9 cellular contexts compared by ENCODE assay signal in the genomic region with DNA sequence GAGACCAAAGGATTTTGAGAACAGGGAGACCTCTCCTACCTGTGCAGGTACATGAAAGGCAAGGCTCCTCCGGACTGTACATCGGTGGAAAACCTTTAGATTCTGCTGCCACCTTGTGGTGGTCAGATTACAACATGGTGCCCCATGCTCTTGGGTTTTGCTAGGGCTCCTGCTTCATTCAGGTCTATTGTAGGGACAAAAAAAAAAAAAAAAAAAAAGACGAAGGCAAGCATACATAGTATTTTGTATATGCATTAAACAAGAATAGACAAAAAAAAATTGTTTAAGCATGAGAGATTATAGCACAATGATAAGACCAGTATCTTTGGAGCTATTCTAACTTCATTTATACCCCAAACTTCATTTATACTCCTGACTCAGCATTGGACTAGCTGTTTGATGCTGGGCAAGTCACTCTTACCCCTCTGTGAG. TPM values are rescaled to one million over a fixed set of nuclear protein-coding genes. Genes with fewer than 3 reads are reported as not detected.
A peak's percentile ranks its signal among the peaks of the same experiment; 100 is the strongest.
DNase-seq lines count a peak whose midpoint lies in the region; ATAC-seq lines count a peak whose summit lies in the region.
"Had no signal": no experiment of that assay in that cellular context is flagged by ENCODE, and none has a peak within 500 bp of the region (broad histone marks: within the 10 kb centered on the region; RNA-seq: fewer than 3 reads in every experiment).

No MANE protein-coding gene starts in this region.

- H2BK5ac ChIP-seq in mesenchymal stem cell (ENCODE audit: low read depth, low read length, poor library complexity, severe bottlenecking), result no peak overlapping the region

- 0% methylated on average over 2 of the region's 3 CpGs for WGBS in mesenchymal stem cell

- no peak overlapping the region for H2BK15ac ChIP-seq in mesenchymal stem cell (ENCODE audit: low read depth, poor library complexity, severe bottlenecking)

- peak; percentile 60 for ATAC-seq in HG03045 (IDR thresholded peaks at IDR 0.05; ENCODE audit: unreplicated experiment)

- POLR2A ChIA-PET in activated CD4-positive, alpha-beta T cell treated with anti-CD3 and anti-CD28 coated beads, Interleukin-2, amount 10 ng/mL, durations not matched to agents 7 days and 5 days (lab: Charles Lee), result no interaction called here

- H3K9ac ChIP-seq in mesenchymal stem cell (ENCODE audit: low read length), result no peak overlapping the region

- no peaks in the 10 kb centered on the region for H3K79me1 ChIP-seq in mesenchymal stem cell (replicated peaks; ENCODE audit: low read length, poor library complexity, severe bottlenecking)

- H3K18ac ChIP-seq in mesenchymal stem cell (ENCODE audit: low read depth in 1 of 2, low read length in 2 of 2), result no peak overlapping the region

- H3K4me3 ChIP-seq in mesenchymal stem cell (ENCODE audit: insufficient read depth in 1 of 2, low read depth in 1 of 2, low read length in 2 of 2), result no peak overlapping the region
- H3K4me3 ChIP-seq: skin epidermis had no signal

- H3K4me1 Mint-ChIP-seq in activated CD4-positive, alpha-beta T cell treated with anti-CD3 and anti-CD28 coated beads, Interleukin-2, amount 10 ng/mL, durations not matched to agents 7 days and 5 days, result peaks cover 11% of the 10 kb centered on the region

- peaks cover 43 to 57% of the 10 kb centered on the region in 2 experiments for H3K27me3 ChIP-seq in mesenchymal stem cell (ENCODE audit: control insufficient read depth in 1 of 2, insufficient read depth in 1 of 2, low read length in 2 of 2)

- H3K4me1 ChIP-seq in mesenchymal stem cell (ENCODE audit: control insufficient read depth, insufficient read depth, low read depth, low read length), result peaks cover 10% of the 10 kb centered on the region

- H4K8ac ChIP-seq in mesenchymal stem cell (ENCODE audit: low read length), result no peak overlapping the region

- H3K9me3 Mint-ChIP-seq in activated CD4-positive, alpha-beta T cell treated with anti-CD3 and anti-CD28 coated beads, Interleukin-2, amount 10 ng/mL, durations not matched to agents 7 days and 5 days, result no peaks in the 10 kb centered on the region

- H2BK120ac ChIP-seq in mesenchymal stem cell (ENCODE audit: low read depth, low read length), result no peak overlapping the region

- H3K27me3 Mint-ChIP-seq in activated CD4-positive, alpha-beta T cell treated with anti-CD3 and anti-CD28 coated beads, Interleukin-2, amount 10 ng/mL, durations not matched to agents 7 days and 5 days, result peaks cover 51% of the 10 kb centered on the region

- no peak overlapping the region for H4K91ac ChIP-seq in mesenchymal stem cell (ENCODE audit: low read length)

- H3K36me3 ChIP-seq in mesenchymal stem cell (ENCODE audit: control insufficient read depth in 1 of 2, insufficient read depth in 2 of 2, low read depth in 1 of 2, low read length in 2 of 2), result no peaks in the 10 kb centered on the region

- no peak overlapping the region for H3K4me3 Mint-ChIP-seq in activated CD4-positive, alpha-beta T cell treated with anti-CD3 and anti-CD28 coated beads, Interleukin-2, amount 10 ng/mL, durations not matched to agents 7 days and 5 days

- H2AK5ac ChIP-seq in mesenchymal stem cell (ENCODE audit: low read length, severe bottlenecking), result no peak overlapping the region

- H3K9me3 ChIP-seq in mesenchymal stem cell (ENCODE audit: control insufficient read depth, low read length), result no peaks in the 10 kb centered on the region

- no peak overlapping the region for H3K14ac ChIP-seq in mesenchymal stem cell (ENCODE audit: low read length in 2 of 2)

- no peak overlapping the region for H3K27ac Mint-ChIP-seq in activated CD4-positive, alpha-beta T cell treated with anti-CD3 and anti-CD28 coated beads, Interleukin-2, amount 10 ng/mL, durations not matched to agents 7 days and 5 days

- no peak overlapping the region for H3K4me2 ChIP-seq in mesenchymal stem cell (ENCODE audit: low read length, poor library complexity, severe bottlenecking)

- DNase-seq in NOMO-1 (lab: John Stamatoyannopoulos, UW; ENCODE audit: unreplicated experiment in 2 of 2) (peak; percentile 3 to 20), NOMO-1 treated with dmso at 0.1 percent for 144 hours (lab: John Stamatoyannopoulos, UW; ENCODE audit: unreplicated experiment) (no peak), NCI-H2227 treated with DMSO at 0.1 percent for 48 hours (lab: John Stamatoyannopoulos, UW) (peak; percentile 24), dermis microvascular lymphatic vessel endothelial cell (ENCODE audit: low read depth in 2 of 2) (peak; percentile 57 to 74), mesenchymal stem cell (peak; percentile 64)
- peak; percentile 73 for DNase-seq in activated CD4-positive, alpha-beta T cell treated with anti-CD3 and anti-CD28 coated beads, Interleukin-2, amount 10 ng/mL, durations not matched to agents 7 days and 5 days
- peak; percentile 14 to 37 for DNase-seq in stimulated activated CD8-positive, alpha-beta memory T cell treated with anti-CD3 and anti-CD28 coated beads, Interleukin-7, amount 100 ng/mL, for 1 hour (ENCODE audit: low read depth in 2 of 2)

- H2AFZ ChIP-seq in mesenchymal stem cell (ENCODE audit: low read depth, low read length), result no peak overlapping the region

- CTCF ChIA-PET in activated CD4-positive, alpha-beta T cell treated with anti-CD3 and anti-CD28 coated beads, Interleukin-2, amount 10 ng/mL, durations not matched to agents 7 days and 5 days (lab: Charles Lee), result interaction anchor here (0.8 kb wide), 1 partner anchor 27 kb away, joined by 3 read pairs; the partner anchor contains the start of gene SPR

- H2BK12ac ChIP-seq in mesenchymal stem cell (ENCODE audit: low read length in 2 of 2), result no peak overlapping the region

- no peak overlapping the region for H3K23ac ChIP-seq in mesenchymal stem cell (ENCODE audit: low read length in 2 of 2)

- no peak overlapping the region for H3K4ac ChIP-seq in mesenchymal stem cell (ENCODE audit: low read depth in 1 of 2, low read length in 2 of 2)

- no peaks in the 10 kb centered on the region for H3K36me3 Mint-ChIP-seq in activated CD4-positive, alpha-beta T cell treated with anti-CD3 and anti-CD28 coated beads, Interleukin-2, amount 10 ng/mL, durations not matched to agents 7 days and 5 days (ENCODE audit: low read depth)

- H3K27ac ChIP-seq in mesenchymal stem cell (ENCODE audit: low read length, poor library complexity, severe bottlenecking), result no peak overlapping the region
- H3K27ac ChIP-seq: skin epidermis had no signal

RNA-seq across cellular contexts. Expression of gene SPR, which starts 27.4 kb away (rescaled TPM):
- under 1 TPM; 0.12 to 0.44 TPM for total RNA-seq in activated CD4-positive, alpha-beta T cell treated with anti-CD3 and anti-CD28 coated beads, Interleukin-2, amount 10 ng/mL, durations not matched to agents 7 days and 5 days
- total RNA-seq in dermis microvascular lymphatic vessel endothelial cell, result 33.9 and 45.8 TPM in 2 replicates
- polyA plus RNA-seq in mesenchymal stem cell (2013, experiment 1 of 2), result 10.7 TPM
- 10.3 TPM for polyA plus RNA-seq in mesenchymal stem cell (2013, experiment 2 of 2)

RNA-seq across cellular contexts. Expression of gene EXOC6B, which starts 34.0 kb away (rescaled TPM):
- 10 to 100 TPM; 14.8 to 16.4 TPM for total RNA-seq in activated CD4-positive, alpha-beta T cell treated with anti-CD3 and anti-CD28 coated beads, Interleukin-2, amount 10 ng/mL, durations not matched to agents 7 days and 5 days
- total RNA-seq in dermis microvascular lymphatic vessel endothelial cell, result 12.1 and 18.7 TPM in 2 replicates
- 23.5 TPM for polyA plus RNA-seq in mesenchymal stem cell (2013, experiment 1 of 2)
- 22.0 TPM for polyA plus RNA-seq in mesenchymal stem cell (2013, experiment 2 of 2)

RNA-seq across cellular contexts. Expression of gene EMX1, which starts 57.5 kb away (rescaled TPM):
- total RNA-seq in activated CD4-positive, alpha-beta T cell treated with anti-CD3 and anti-CD28 coated beads, Interleukin-2, amount 10 ng/mL, durations not matched to agents 7 days and 5 days, result not detected
- not detected in 2 replicates for total RNA-seq in dermis microvascular lymphatic vessel endothelial cell
- polyA plus RNA-seq in mesenchymal stem cell (2013, experiment 1 of 2), result not detected
- not detected for polyA plus RNA-seq in mesenchymal stem cell (2013, experiment 2 of 2)

Comparison
In these comparisons a context has a peak if more than half of its experiments do, and no peak if none do; other contexts are left out.
1. RNA of gene SPR, which starts 27.4 kb away (total RNA-seq): 33.9 to 45.8 TPM in dermis microvascular lymphatic vessel endothelial cell; 0.12 to 0.44 TPM in activated CD4-positive, alpha-beta T cell treated with anti-CD3 and anti-CD28 coated beads, Interleukin-2, amount 10 ng/mL, durations not matched to agents 7 days and 5 days; every median in the first group is over 10 times any median in the second.